Comparison of ENCODE assay signal across 13 cellular contexts in the genomic region with DNA sequence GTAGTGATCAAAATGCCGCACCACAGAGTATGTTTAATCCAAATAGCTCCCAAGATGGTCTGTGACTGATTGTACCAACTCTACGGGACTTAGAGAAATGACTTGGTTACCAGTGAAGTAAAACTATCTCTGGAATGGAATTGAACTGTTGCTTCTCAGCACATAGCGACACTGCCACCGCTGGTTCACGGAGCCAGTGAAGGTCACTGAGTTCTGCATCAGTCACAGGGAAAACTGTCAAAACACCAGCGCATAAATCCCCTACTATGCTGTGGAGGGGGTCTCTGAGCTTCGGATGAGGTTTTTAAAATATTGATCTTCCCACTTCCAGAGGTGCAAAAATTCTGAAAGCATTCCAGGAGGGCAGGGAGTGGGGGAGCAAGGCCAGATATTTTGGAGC.
"Had no signal": no experiment of that assay in that cellular context is flagged by ENCODE, and none has a peak within 500 bp of the region (broad histone marks: within the 10 kb centered on the region; RNA-seq: fewer than 3 reads in every experiment).

No MANE protein-coding gene starts in this region.

- FAIRE-seq: keratinocyte had no signal

- H3K4me3 Mint-ChIP-seq: activated naive CD8-positive, alpha-beta T cell; stimulated activated naive CD8-positive, alpha-beta T cell treated with anti-CD3 and anti-CD28 coated beads, Interleukin-15, Interleukin-2, amounts not matched to agents 100 ng/mL and 50 ng/mL, for 24 hours; T-helper 2 cell treated with Interferon-gamma antibody and Interleukin-4, amounts not matched to agents 5 μg/mL and 100 μg/mL, for 36 hours had no signal

- H3K4me3 ChIP-seq: body of pancreas, colonic mucosa, smooth muscle cell, upper lobe of left lung had no signal

- H3K27me3 ChIP-seq: upper lobe of left lung had no signal

- H3K36me3 ChIP-seq: colonic mucosa, upper lobe of left lung had no signal

- H3K9me3 ChIP-seq: body of pancreas, colonic mucosa, upper lobe of left lung had no signal

- H3K27ac ChIP-seq: body of pancreas, colonic mucosa, upper lobe of left lung had no signal

- DNase-seq: activated CD4-positive, CD25-positive, alpha-beta regulatory T cell; activated gamma-delta T cell treated with Interleukin-2 at 50 U/mL for 16 hours; activated T-cell treated with anti-CD3 and anti-CD28 coated beads, Interleukin-2, amount 50 U/mL, for 48 hours; body of pancreas; central memory CD4-positive, alpha-beta T cell; colonic mucosa; upper lobe of left lung had no signal

- H3K27ac Mint-ChIP-seq: activated CD4-positive, alpha-beta T cell treated with anti-CD3 and anti-CD28 coated beads, Interleukin-2, amount 10 ng/mL, durations not matched to agents 24 days and 14 days; activated naive CD8-positive, alpha-beta T cell; stimulated activated naive CD8-positive, alpha-beta T cell treated with anti-CD3 and anti-CD28 coated beads, Interleukin-15, Interleukin-2, amounts not matched to agents 100 ng/mL and 50 ng/mL, for 24 hours; T-helper 2 cell treated with Interferon-gamma antibody and Interleukin-4, amounts not matched to agents 5 μg/mL and 100 μg/mL, for 36 hours had no signal

- ATAC-seq: body of pancreas had no signal

- H3K9me3 Mint-ChIP-seq: activated CD4-positive, alpha-beta T cell treated with anti-CD3 and anti-CD28 coated beads, Interleukin-2, amount 10 ng/mL, durations not matched to agents 24 days and 14 days; stimulated activated naive CD8-positive, alpha-beta T cell treated with anti-CD3 and anti-CD28 coated beads, Interleukin-15, Interleukin-2, amounts not matched to agents 100 ng/mL and 50 ng/mL, for 24 hours; T-helper 2 cell treated with Interferon-gamma antibody and Interleukin-4, amounts not matched to agents 5 μg/mL and 100 μg/mL, for 36 hours had no signal

- H3K4me2 ChIP-seq: smooth muscle cell had no signal

- H3K36me3 Mint-ChIP-seq: activated naive CD8-positive, alpha-beta T cell had no signal
